10 cellular contexts compared by ENCODE assay signal in the genomic region with DNA sequence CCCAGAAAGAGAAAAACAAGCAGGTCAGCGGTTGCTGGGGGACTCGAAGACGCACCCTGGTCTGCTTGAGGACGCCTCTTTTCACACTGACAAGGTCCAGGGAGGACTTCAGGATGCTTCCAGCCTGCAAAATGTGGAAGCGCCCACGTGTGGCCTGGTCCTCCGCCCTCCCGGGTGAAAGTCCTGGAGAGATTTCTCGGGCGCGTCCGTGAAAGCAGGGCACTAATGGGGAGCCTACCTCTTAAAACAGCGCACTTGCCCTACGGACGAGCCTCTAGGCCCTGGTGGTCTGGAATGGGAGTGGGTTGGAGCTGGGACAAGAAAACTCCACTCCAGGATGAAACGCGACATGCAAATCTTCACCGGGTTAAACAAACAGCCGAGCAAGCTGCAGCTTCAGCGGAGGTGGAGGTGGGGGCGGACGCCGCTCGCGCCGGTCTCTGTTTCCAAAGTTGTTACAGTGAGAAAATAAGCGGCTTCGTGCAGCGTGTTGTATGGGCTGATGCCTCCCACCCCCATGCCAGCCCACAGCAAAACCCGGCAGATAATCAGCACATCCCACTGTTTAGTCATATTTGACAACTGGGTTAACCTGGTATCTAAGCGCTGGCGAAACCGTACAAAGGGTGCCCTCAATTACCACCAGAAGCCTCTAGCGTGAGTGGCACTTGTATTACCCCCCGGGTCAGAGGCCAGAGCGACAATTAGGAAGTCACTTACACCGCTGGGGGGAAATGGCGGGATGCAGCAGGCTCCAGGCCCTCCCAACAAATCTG. TPM values are rescaled to one million over a fixed set of nuclear protein-coding genes. Genes with fewer than 3 reads are reported as not detected.
DNase-seq lines count a peak whose midpoint lies in the region; ATAC-seq and TF ChIP-seq lines count a peak whose summit lies in the region.
"Had no signal": no experiment of that assay in that cellular context is flagged by ENCODE, and none has a peak within 500 bp of the region (broad histone marks: within the 10 kb centered on the region; RNA-seq: fewer than 3 reads in every experiment).

No MANE protein-coding gene starts in this region.

- H2BK15ac ChIP-seq in mesenchymal stem cell (ENCODE audit: low read depth, poor library complexity, severe bottlenecking) = no peak overlapping the region

- no peak overlapping the region for H3K23ac ChIP-seq in mesenchymal stem cell (ENCODE audit: low read length in 2 of 2)

- H3K36me3 ChIP-seq in CD4-positive, CD25-positive, alpha-beta regulatory T cell (ENCODE audit: control insufficient read depth, insufficient read depth, low read length) = no peaks in the 10 kb centered on the region
- H3K36me3 ChIP-seq in H7 (replicated peaks; ENCODE audit: control insufficient read depth, insufficient read depth, low read length) (no peaks in the 10 kb centered on the region), mesenchymal stem cell (ENCODE audit: control insufficient read depth in 1 of 2, insufficient read depth in 2 of 2, low read depth in 1 of 2, low read length in 2 of 2) (no peaks in the 10 kb centered on the region)
- H3K36me3 ChIP-seq: lower lobe of right lung had no signal

- DNase-seq in CD4-positive, CD25-positive, alpha-beta regulatory T cell = peak in 1 of 3 donors; percentile 44
- DNase-seq in H7 = peak; percentile 64
- DNase-seq in mesenchymal stem cell = peak; percentile 20
- no peak for DNase-seq in progenitor cell of endocrine pancreas (ENCODE audit: low spot score, unreplicated experiment)
- no peak for DNase-seq in left colon
- DNase-seq: DND-41, lower lobe of right lung had no signal

- H3K4me1 Mint-ChIP-seq in CD4-positive, CD25-positive, alpha-beta regulatory T cell = peaks cover 24 to 42% (median 35%) of the 10 kb centered on the region in 4 donors
- peaks cover 6% of the 10 kb centered on the region for H3K4me1 Mint-ChIP-seq in activated T-helper 17 cell treated with anti-CD3 and anti-CD28 coated beads, Interleukin-2, amount 50 U/mL, for 72 hours
- H3K4me1 Mint-ChIP-seq in progenitor cell of endocrine pancreas (ENCODE audit: low read depth) = peaks cover 12% of the 10 kb centered on the region

- no peak overlapping the region for H2BK120ac ChIP-seq in mesenchymal stem cell (ENCODE audit: low read depth, low read length)

- H3K36me3 Mint-ChIP-seq in CD4-positive, CD25-positive, alpha-beta regulatory T cell = no peaks in the 10 kb centered on the region
- H3K36me3 Mint-ChIP-seq in activated T-helper 17 cell treated with anti-CD3 and anti-CD28 coated beads, Interleukin-2, amount 50 U/mL, for 72 hours (ENCODE audit: low read depth) = peaks cover 18% of the 10 kb centered on the region
- no peaks in the 10 kb centered on the region for H3K36me3 Mint-ChIP-seq in progenitor cell of endocrine pancreas (ENCODE audit: insufficient read depth)

- no peak for TF ChIP-seq CTCF in progenitor cell of endocrine pancreas (IDR thresholded peaks at IDR 0.05; ENCODE audit: unreplicated experiment)

- no peak overlapping the region for H2BK5ac ChIP-seq in mesenchymal stem cell (ENCODE audit: low read depth, low read length, poor library complexity, severe bottlenecking)

- H4K8ac ChIP-seq in mesenchymal stem cell (ENCODE audit: low read length) = no peak overlapping the region

- no peak overlapping the region for H2BK12ac ChIP-seq in mesenchymal stem cell (ENCODE audit: low read length in 2 of 2)

- H3K14ac ChIP-seq in mesenchymal stem cell (ENCODE audit: low read length in 2 of 2) = no peak overlapping the region

- H3K9ac ChIP-seq in mesenchymal stem cell (ENCODE audit: low read length) = no peak overlapping the region

- peaks cover 56% of the 10 kb centered on the region for H3K27me3 ChIP-seq in CD4-positive, CD25-positive, alpha-beta regulatory T cell (ENCODE audit: control insufficient read depth, insufficient read depth, low read length)
- peaks cover 97% of the 10 kb centered on the region for H3K27me3 ChIP-seq in H7 (ENCODE audit: control insufficient read depth, insufficient read depth, low read length)
- H3K27me3 ChIP-seq in mesenchymal stem cell (ENCODE audit: control insufficient read depth in 1 of 2, insufficient read depth in 1 of 2, low read length in 2 of 2) = peaks cover 89 to 97% of the 10 kb centered on the region in 2 experiments

- no peak overlapping the region for H3K27ac ChIP-seq in CD4-positive, CD25-positive, alpha-beta regulatory T cell (ENCODE audit: insufficient read depth, low read length, poor library complexity, severe bottlenecking)
- no peak overlapping the region for H3K27ac ChIP-seq in mesenchymal stem cell (ENCODE audit: low read length, poor library complexity, severe bottlenecking)
- H3K27ac ChIP-seq: lower lobe of right lung had no signal

- H3K27me3 Mint-ChIP-seq in CD4-positive, CD25-positive, alpha-beta regulatory T cell = peaks cover 82% of the 10 kb centered on the region
- peaks cover 69% of the 10 kb centered on the region for H3K27me3 Mint-ChIP-seq in activated T-helper 17 cell treated with anti-CD3 and anti-CD28 coated beads, Interleukin-2, amount 50 U/mL, for 72 hours
- H3K27me3 Mint-ChIP-seq in progenitor cell of endocrine pancreas = peaks cover 85% of the 10 kb centered on the region

- H3K4me1 ChIP-seq in CD4-positive, CD25-positive, alpha-beta regulatory T cell (ENCODE audit: control insufficient read depth, insufficient read depth, low read length, poor library complexity, severe bottlenecking) = peaks cover 61% of the 10 kb centered on the region
- peaks cover 45% of the 10 kb centered on the region for H3K4me1 ChIP-seq in mesenchymal stem cell (ENCODE audit: control insufficient read depth, insufficient read depth, low read depth, low read length)

- peaks cover 0 to 10% (median 0%) of the 10 kb centered on the region in 7 donors for H3K9me3 Mint-ChIP-seq in CD4-positive, CD25-positive, alpha-beta regulatory T cell
- H3K9me3 Mint-ChIP-seq in activated T-helper 17 cell treated with anti-CD3 and anti-CD28 coated beads, Interleukin-2, amount 50 U/mL, for 72 hours = no peaks in the 10 kb centered on the region
- H3K9me3 Mint-ChIP-seq in progenitor cell of endocrine pancreas (ENCODE audit: low read depth) = no peaks in the 10 kb centered on the region

- H3K27ac Mint-ChIP-seq in CD4-positive, CD25-positive, alpha-beta regulatory T cell = peak overlapping the region in 2 of 3 donors; percentile 25 to 47
- no peak overlapping the region for H3K27ac Mint-ChIP-seq in activated T-helper 17 cell treated with anti-CD3 and anti-CD28 coated beads, Interleukin-2, amount 50 U/mL, for 72 hours
- H3K27ac Mint-ChIP-seq in progenitor cell of endocrine pancreas = no peak overlapping the region

- peak overlapping the region; percentile 44 for H3K4me3 ChIP-seq in CD4-positive, CD25-positive, alpha-beta regulatory T cell (ENCODE audit: low read depth, low read length)
- H3K4me3 ChIP-seq in H7 (ENCODE audit: insufficient read depth, low read depth, low read length) = no peak overlapping the region
- H3K4me3 ChIP-seq in mesenchymal stem cell (ENCODE audit: insufficient read depth in 1 of 2, low read depth in 1 of 2, low read length in 2 of 2) = peak overlapping the region in 1 of 2 experiments; percentile 29
- H3K4me3 ChIP-seq: lower lobe of right lung had no signal

- intact Hi-C loops in left colon (cut with DNase I, micrococcal nuclease) = no loop called here

- no peak for ATAC-seq in CD4-positive, CD25-positive, alpha-beta regulatory T cell (ENCODE audit: low read depth in 2 of 2)
- ATAC-seq in activated T-helper 17 cell treated with anti-CD3 and anti-CD28 coated beads, Interleukin-2, amount 50 U/mL, for 72 hours (replicated peaks) = peak; percentile 27
- ATAC-seq in left colon (no peak), HG03108 (IDR thresholded peaks at IDR 0.05; ENCODE audit: unreplicated experiment) (no peak), HG02981 (IDR thresholded peaks at IDR 0.05; ENCODE audit: unreplicated experiment) (no peak)
- ATAC-seq: lower lobe of right lung had no signal

- no peak overlapping the region for H3K4ac ChIP-seq in mesenchymal stem cell (ENCODE audit: low read depth in 1 of 2, low read length in 2 of 2)

- peak overlapping the region; percentile 58 for H3K4me2 ChIP-seq in mesenchymal stem cell (ENCODE audit: low read length, poor library complexity, severe bottlenecking)

- 3% methylated on average over 38 of the region's 38 CpGs for WGBS in mesenchymal stem cell

- no peak overlapping the region for H2AFZ ChIP-seq in mesenchymal stem cell (ENCODE audit: low read depth, low read length)

- H2AK5ac ChIP-seq in mesenchymal stem cell (ENCODE audit: low read length, severe bottlenecking) = no peak overlapping the region

- no peak overlapping the region for H3K18ac ChIP-seq in mesenchymal stem cell (ENCODE audit: low read depth in 1 of 2, low read length in 2 of 2)

- H3K4me3 Mint-ChIP-seq in CD4-positive, CD25-positive, alpha-beta regulatory T cell = peak overlapping the region; percentile 62 to 89 (median 80)
- H3K4me3 Mint-ChIP-seq in activated T-helper 17 cell treated with anti-CD3 and anti-CD28 coated beads, Interleukin-2, amount 50 U/mL, for 72 hours = peak overlapping the region; percentile 51
- no peak overlapping the region for H3K4me3 Mint-ChIP-seq in progenitor cell of endocrine pancreas (ENCODE audit: low read depth)

- no peak overlapping the region for H4K91ac ChIP-seq in mesenchymal stem cell (ENCODE audit: low read length)

- H3K9me3 ChIP-seq in CD4-positive, CD25-positive, alpha-beta regulatory T cell (ENCODE audit: control insufficient read depth in 2 of 2, low read length in 2 of 2) = peaks cover 1 to 4% of the 10 kb centered on the region in 2 experiments
- no peaks in the 10 kb centered on the region for H3K9me3 ChIP-seq in mesenchymal stem cell (ENCODE audit: control insufficient read depth, low read length)
- H3K9me3 ChIP-seq: lower lobe of right lung had no signal

- H3K79me1 ChIP-seq in mesenchymal stem cell (replicated peaks; ENCODE audit: low read length, poor library complexity, severe bottlenecking) = no peaks in the 10 kb centered on the region

RNA-seq across cellular contexts. Expression of gene SP9, which starts 1.1 kb away (rescaled TPM):
- not detected for total RNA-seq in CD4-positive, CD25-positive, alpha-beta regulatory T cell
- polyA plus RNA-seq in CD4-positive, CD25-positive, alpha-beta regulatory T cell = not detected
- total RNA-seq in H7 (2014; rRNA removed; shearing (Covaris generic)) = 0.10 and 0.15 TPM in 2 replicates
- total RNA-seq in activated T-helper 17 cell treated with anti-CD3 and anti-CD28 coated beads, Interleukin-2, amount 50 U/mL, for 72 hours = not detected
- polyA plus RNA-seq in mesenchymal stem cell (2013, experiment 1 of 2) = not detected
- polyA plus RNA-seq in mesenchymal stem cell (2013, experiment 2 of 2) = not detected
- total RNA-seq in progenitor cell of endocrine pancreas (0.11 TPM in 1 of 2 replicates, not detected in the other), left colon (not detected)
- total RNA-seq: lower lobe of right lung had no signal

Comparison
In these comparisons a context has a peak if more than half of its experiments do, and no peak if none do; other contexts are left out.
1. DNase-seq: peak in H7 (single experiment) and mesenchymal stem cell (single experiment); none in progenitor cell of endocrine pancreas (single experiment) and left colon (0 of 2).
2. H3K27ac Mint-ChIP-seq: peak in CD4-positive, CD25-positive, alpha-beta regulatory T cell (2 of 3); none in activated T-helper 17 cell treated with anti-CD3 and anti-CD28 coated beads, Interleukin-2, amount 50 U/mL, for 72 hours (single experiment) and progenitor cell of endocrine pancreas (single experiment).